15 cellular contexts compared by ENCODE assay signal in the genomic region with DNA sequence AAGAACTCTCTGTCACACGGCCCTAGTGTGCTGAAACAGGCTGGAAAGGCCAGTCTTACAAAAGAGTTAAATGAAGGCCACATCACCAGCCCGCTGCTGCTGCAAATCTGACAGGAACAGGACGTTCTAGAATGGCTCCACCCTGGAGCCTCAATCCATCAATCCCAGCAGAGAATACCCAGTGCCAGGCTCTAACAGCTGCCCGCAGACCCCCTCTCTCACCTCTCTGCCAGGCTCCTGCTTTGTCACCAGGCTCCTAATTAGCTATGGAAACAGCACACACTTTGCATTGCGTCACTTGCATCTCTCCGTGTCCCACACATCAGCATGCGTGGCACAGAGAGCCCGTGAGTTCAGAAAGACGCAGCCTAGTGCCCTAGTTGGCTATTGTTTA.
A peak's percentile ranks its signal among the peaks of the same experiment; 100 is the strongest.
DNase-seq lines count a peak whose midpoint lies in the region; FAIRE-seq and TF ChIP-seq lines count a peak whose summit lies in the region.
"Had no signal": no experiment of that assay in that cellular context is flagged by ENCODE, and none has a peak within 500 bp of the region (broad histone marks: within the 10 kb centered on the region; RNA-seq: fewer than 3 reads in every experiment).

No MANE protein-coding gene starts in this region.

- WGBS in prostate gland: 53% methylated on average over 9 of the region's 9 CpGs

- intact Hi-C loops in prostate gland (cut with DNase I): no loop called here
- intact Hi-C loops in PC-9 (cut with micrococcal nuclease; ENCODE audit: unreplicated experiment): no loop called here

- TF ChIP-seq CTCF in prostate gland (IDR thresholded peaks at IDR 0.05) (no peak), D721Med (IDR thresholded peaks at IDR 0.05; ENCODE audit: insufficient read depth, missing control alignments) (no peak), PC-9 (conservative IDR thresholded peaks at IDR 0.05) (no peak)

- H3K4me3 ChIP-seq in prostate gland (no peak overlapping the region), PC-9 (no peak overlapping the region)
- H3K4me3 ChIP-seq: cardiac muscle cell, mucosa of descending colon had no signal

- H3K9me3 ChIP-seq in prostate gland (no peaks in the 10 kb centered on the region), PC-9 (ENCODE audit: insufficient read depth, low read depth) (no peaks in the 10 kb centered on the region)
- H3K9me3 ChIP-seq: mucosa of descending colon had no signal

- no peaks in the 10 kb centered on the region for H3K36me3 ChIP-seq in prostate gland
- no peaks in the 10 kb centered on the region for H3K36me3 ChIP-seq in PC-9 (ENCODE audit: low read depth)
- H3K36me3 ChIP-seq: cardiac muscle cell had no signal

- H3K4me1 ChIP-seq in prostate gland (replicated peaks): no peaks in the 10 kb centered on the region
- no peaks in the 10 kb centered on the region for H3K4me1 ChIP-seq in PC-9 (replicated peaks; ENCODE audit: insufficient read depth)

- no peak overlapping the region for H2AFZ ChIP-seq in PC-9

- CTCF ChIA-PET in PC-9 (lab: Charles Lee): no interaction called here

- H3K4me2 ChIP-seq in PC-9: no peak overlapping the region
- H3K4me2 ChIP-seq: KMS-11 had no signal

- H3K27ac ChIP-seq in caudate nucleus (ENCODE audit: low read depth, low read length) (peak overlapping the region; percentile 72), prostate gland (peak overlapping the region; percentile 9 to 41), PC-9 (no peak overlapping the region)
- H3K27ac ChIP-seq: cardiac muscle cell, KMS-11 had no signal

- no peaks in the 10 kb centered on the region for H3K9me2 ChIP-seq in PC-9 (ENCODE audit: insufficient read depth)

- POLR2A ChIA-PET in PC-9 (lab: Charles Lee; ENCODE audit: unreplicated experiment): no interaction called here

- no peak for FAIRE-seq in D721Med (lab: Jason Lieb, UNC)
- FAIRE-seq: GM12892, RCC 7860 had no signal

- no peaks in the 10 kb centered on the region for H3F3A ChIP-seq in PC-9 (ENCODE audit: insufficient read depth, low read depth)

- H3K27me3 ChIP-seq in prostate gland (replicated peaks; ENCODE audit: insufficient read depth) (no peaks in the 10 kb centered on the region), PC-9 (ENCODE audit: insufficient read depth, low read depth) (no peaks in the 10 kb centered on the region)
- H3K27me3 ChIP-seq: cardiac muscle cell had no signal

- BruUV-seq in PC-9 (replicated peaks; lab: Mats Ljungman, UMichigan): no TSS peak

- TF ChIP-seq POLR2A in prostate gland (IDR thresholded peaks at IDR 0.05): no peak

- DNase-seq in AG20443 (ENCODE audit: low spot score) (peak; percentile 42), caudate nucleus (lab: John Stamatoyannopoulos, UW) (peak in 47 of 61 donors; percentile 10 to 89 (median 46)), hippocampal formation (lab: John Stamatoyannopoulos, UW) (peak; percentile 37 to 77), prostate gland (ENCODE audit: low spot score) (no peak), D721Med (ENCODE audit: insufficient read length, low spot score) (no peak), dedifferentiated amniotic fluid mesenchymal stem cell (ENCODE audit: extremely low spot score) (no peak), PC-9 (no peak)
- no peak for DNase-seq in NK-92 treated with Interleukin-12 subunit alpha and Interleukin-12 subunit beta, amount 100 ng/mL, for 24 hours (lab: John Stamatoyannopoulos, UW)
- DNase-seq: ACHN, DMS153, mucosa of descending colon had no signal

- H4K20me1 ChIP-seq in PC-9 (ENCODE audit: insufficient read depth): no peaks in the 10 kb centered on the region

- no peaks in the 10 kb centered on the region for H3K79me2 ChIP-seq in PC-9 (ENCODE audit: low read depth)

Comparison
In these comparisons a context has a peak if more than half of its experiments do, and no peak if none do; other contexts are left out.
1. DNase-seq: peak in AG20443 (single experiment), caudate nucleus (47 of 61) and hippocampal formation (2 of 2); none in prostate gland (single experiment), D721Med (single experiment), NK-92 treated with Interleukin-12 subunit alpha and Interleukin-12 subunit beta, amount 100 ng/mL, for 24 hours (single experiment), dedifferentiated amniotic fluid mesenchymal stem cell (single experiment) and PC-9 (0 of 2).